In genomic region chr5:149445739-149446369, GRCh38 we compare ENCODE assay signal across 8 cellular contexts.
A peak's percentile ranks its signal among the peaks of the same experiment; 100 is the strongest.
DNase-seq lines count a peak whose midpoint lies in the region; ATAC-seq lines count a peak whose summit lies in the region.

No MANE protein-coding gene starts in this region.

- H3K4me3 ChIP-seq in GM23248 (no peak overlapping the region), skeletal muscle cell (ENCODE audit: low read depth, low read length) (no peak overlapping the region)

- no peaks in the 10 kb centered on the region for H3K9me3 ChIP-seq in GM23248 (ENCODE audit: low read depth)

- peak overlapping the region; percentile 63 for H2AFZ ChIP-seq in GM23248

- H3K9ac ChIP-seq in GM23248: peak overlapping the region; percentile 66

- no peaks in the 10 kb centered on the region for H3K79me2 ChIP-seq in GM23248 (ENCODE audit: insufficient read depth)

- intact Hi-C loops in Right ventricle myocardium superior (cut with DNase I): no loop called here

- no peaks in the 10 kb centered on the region for H4K20me1 ChIP-seq in GM23248 (ENCODE audit: insufficient read depth)

- DNase-seq in GM23248 (peak; percentile 97), T1000 (lab: John Stamatoyannopoulos, UW) (peak; percentile 45), Right ventricle myocardium superior (no peak), skeletal muscle cell (ENCODE audit: low read depth) (peak; percentile 99), amygdala (lab: John Stamatoyannopoulos, UW) (no peak), NCI-H1092 (lab: John Stamatoyannopoulos, UW) (no peak)

- no peaks in the 10 kb centered on the region for H3K27me3 ChIP-seq in GM23248 (replicated peaks; ENCODE audit: insufficient read depth)

- no peaks in the 10 kb centered on the region for H3K9me2 ChIP-seq in GM23248 (ENCODE audit: insufficient read depth)

- 16 to 17% methylated on average over 9 of the region's 9 CpGs for WGBS in GM23248 (ENCODE audit: low coverage in 1 of 2, low lambda C conversion rate in 2 of 2, missing lambda C conversion rate in 2 of 2), 2 experiments

- peaks cover 32% of the 10 kb centered on the region for H3F3A ChIP-seq in GM23248 (ENCODE audit: insufficient read depth)

- H3K4me1 ChIP-seq in GM23248 (ENCODE audit: insufficient read depth): peaks cover 43% of the 10 kb centered on the region

- peak; percentile 32 for ATAC-seq in Right ventricle myocardium superior (ENCODE audit: poor library complexity)
- no peak for ATAC-seq in HG03354 (IDR thresholded peaks at IDR 0.05; ENCODE audit: poor library complexity, severe bottlenecking, unreplicated experiment)
- ATAC-seq in HG02571 (IDR thresholded peaks at IDR 0.05; ENCODE audit: unreplicated experiment): no peak

- peak overlapping the region; percentile 92 for H3K27ac ChIP-seq in GM23248

- H3K4me2 ChIP-seq in GM23248 (ENCODE audit: unreplicated experiment): peak overlapping the region; percentile 12

- H3K36me3 ChIP-seq in GM23248 (ENCODE audit: low read depth): no peaks in the 10 kb centered on the region

- in situ Hi-C loops in GM23248 (cut with MboI): no loop called here

Comparison
In these comparisons a context has a peak if more than half of its experiments do, and no peak if none do; other contexts are left out.
1. DNase-seq: peak in GM23248 (single experiment), T1000 (single experiment) and skeletal muscle cell (single experiment); none in Right ventricle myocardium superior (single experiment), amygdala (0 of 56) and NCI-H1092 (single experiment).